ENCODE assay signal across 15 cellular contexts in genomic region chr1:244100691-244101453, GRCh38. TPM values are rescaled to one million over a fixed set of nuclear protein-coding genes. Genes with fewer than 3 reads are reported as not detected.
DNase-seq lines count a peak whose midpoint lies in the region; ATAC-seq and TF ChIP-seq lines count a peak whose summit lies in the region.
"Had no signal": no experiment of that assay in that cellular context is flagged by ENCODE, and none has a peak within 500 bp of the region (broad histone marks: within the 10 kb centered on the region; RNA-seq: fewer than 3 reads in every experiment).

No MANE protein-coding gene starts in this region.

- peak; percentile 32 for DNase-seq in AG04450 (ENCODE audit: low read depth, low spot score)
- no peak for DNase-seq in GM23338 (ENCODE audit: low spot score)
- DNase-seq in activated naive CD8-positive, alpha-beta T cell treated with anti-CD3 and anti-CD28 coated beads, Interleukin-2, amount 10 ng/mL, durations not matched to agents 7 days and 5 days = no peak
- DNase-seq in lung microvascular endothelial cell (ENCODE audit: low read depth in 2 of 2) = peak; percentile 11 to 75
- DNase-seq in GM19240 (ENCODE audit: insufficient read length, low spot score) = no peak
- no peak for DNase-seq in NOMO-1 treated with dmso at 0.1 percent for 144 hours (lab: John Stamatoyannopoulos, UW; ENCODE audit: unreplicated experiment)
- DNase-seq: foreskin melanocyte; MM.1S; NCI-H510A; SIG-M5; stimulated activated CD4-positive, alpha-beta T cell treated with anti-CD3 and anti-CD28 coated beads, Interleukin-15, amount 100 ng/mL, for 24 hours had no signal

- H3K27ac Mint-ChIP-seq in GM23338 = no peak overlapping the region
- peak overlapping the region; percentile 48 for H3K27ac Mint-ChIP-seq in activated naive CD8-positive, alpha-beta T cell treated with anti-CD3 and anti-CD28 coated beads, Interleukin-2, amount 10 ng/mL, durations not matched to agents 7 days and 5 days

- H3K9me3 ChIP-seq in AG04450 (ENCODE audit: control insufficient read depth, insufficient read depth, low read length) = peaks cover 5% of the 10 kb centered on the region; the same call in 1 of the 2 replicates
- H3K9me3 ChIP-seq: neutrophil had no signal

- H3K36me3 ChIP-seq in GM23338 (ENCODE audit: insufficient read depth) = no peaks in the 10 kb centered on the region
- H3K36me3 ChIP-seq: neutrophil had no signal

- H3K9me2 ChIP-seq in GM23338 (ENCODE audit: insufficient read depth) = no peaks in the 10 kb centered on the region

- H3K4me2 ChIP-seq in GM23338 = no peak overlapping the region

- no peaks in the 10 kb centered on the region for H3K9me3 Mint-ChIP-seq in GM23338
- H3K9me3 Mint-ChIP-seq in activated naive CD8-positive, alpha-beta T cell treated with anti-CD3 and anti-CD28 coated beads, Interleukin-2, amount 10 ng/mL, durations not matched to agents 7 days and 5 days = no peaks in the 10 kb centered on the region
- H3K9me3 Mint-ChIP-seq: central memory CD8-positive, alpha-beta T cell had no signal

- TF ChIP-seq CTCF in AG04450 (IDR thresholded peaks at IDR 0.05; ENCODE audit: low read depth, low read length) (no peak), GM23338 (conservative IDR thresholded peaks at IDR 0.05; ENCODE audit: low read depth in 2 of 2) (no peak)

- no peaks in the 10 kb centered on the region; the same call in 1 of the 2 replicates for H4K20me1 ChIP-seq in GM23338 (replicated peaks; ENCODE audit: insufficient read depth)

- CTCF ChIA-PET in AG04450 (lab: Charles Lee) = interaction anchor here (0.6 kb wide), 1 partner anchor 28 kb away, joined by 3 read pairs; no protein-coding TSS in a partner anchor

- H3K36me3 Mint-ChIP-seq in GM23338 (ENCODE audit: low read depth) = no peaks in the 10 kb centered on the region
- no peaks in the 10 kb centered on the region for H3K36me3 Mint-ChIP-seq in activated naive CD8-positive, alpha-beta T cell treated with anti-CD3 and anti-CD28 coated beads, Interleukin-2, amount 10 ng/mL, durations not matched to agents 7 days and 5 days

- H2AFZ ChIP-seq in GM23338 = no peak overlapping the region; the same call in 1 of the 2 replicates

- no peaks in the 10 kb centered on the region; the same call in 1 of the 2 replicates for H3K4me1 ChIP-seq in GM23338 (ENCODE audit: insufficient read depth)

- H3K4me3 Mint-ChIP-seq in GM23338 = no peak overlapping the region
- peak overlapping the region; percentile 2 for H3K4me3 Mint-ChIP-seq in activated naive CD8-positive, alpha-beta T cell treated with anti-CD3 and anti-CD28 coated beads, Interleukin-2, amount 10 ng/mL, durations not matched to agents 7 days and 5 days
- H3K4me3 Mint-ChIP-seq: central memory CD8-positive, alpha-beta T cell had no signal

- H3F3A ChIP-seq in GM23338 (replicated peaks; ENCODE audit: low read depth) = no peaks in the 10 kb centered on the region

- H3K27ac ChIP-seq in AG04450 (ENCODE audit: low read depth, low read length) = peak overlapping the region; percentile 33
- no peak overlapping the region for H3K27ac ChIP-seq in GM23338 (ENCODE audit: low read depth)
- H3K27ac ChIP-seq: neutrophil had no signal

- POLR2A ChIA-PET in AG04450 (lab: Yijun Ruan, JAX) = no interaction called here
- POLR2A ChIA-PET in activated naive CD8-positive, alpha-beta T cell treated with anti-CD3 and anti-CD28 coated beads, Interleukin-2, amount 10 ng/mL, durations not matched to agents 7 days and 5 days (lab: Charles Lee) = no interaction called here

- peak overlapping the region; percentile 24 for H3K4me3 ChIP-seq in AG04450 (ENCODE audit: low read depth, low read length)
- no peak overlapping the region for H3K4me3 ChIP-seq in GM23338

- peaks cover 10% of the 10 kb centered on the region for H3K4me1 Mint-ChIP-seq in GM23338
- peaks cover 8% of the 10 kb centered on the region for H3K4me1 Mint-ChIP-seq in activated naive CD8-positive, alpha-beta T cell treated with anti-CD3 and anti-CD28 coated beads, Interleukin-2, amount 10 ng/mL, durations not matched to agents 7 days and 5 days

- H3K27me3 Mint-ChIP-seq in GM23338 (ENCODE audit: insufficient read depth, low read depth, poor library complexity) = peaks cover 2% of the 10 kb centered on the region
- peaks cover 6% of the 10 kb centered on the region for H3K27me3 Mint-ChIP-seq in activated naive CD8-positive, alpha-beta T cell treated with anti-CD3 and anti-CD28 coated beads, Interleukin-2, amount 10 ng/mL, durations not matched to agents 7 days and 5 days

- no peaks in the 10 kb centered on the region for H3K79me2 ChIP-seq in GM23338 (replicated peaks; ENCODE audit: insufficient read depth)

- H3K27me3 ChIP-seq in AG04450 (ENCODE audit: control insufficient read depth, insufficient read depth, low read length) (no peaks in the 10 kb centered on the region), GM23338 (ENCODE audit: insufficient read depth) (no peaks in the 10 kb centered on the region)

- ATAC-seq in GM23338 (peak; percentile 43; the same call in 2 of the 3 replicates), esophagus mucosa (no peak), GM21447 (IDR thresholded peaks at IDR 0.05; ENCODE audit: unreplicated experiment) (no peak)
- no peak for ATAC-seq in activated naive CD8-positive, alpha-beta T cell treated with anti-CD3 and anti-CD28 coated beads, Interleukin-2, amount 10 ng/mL, durations not matched to agents 7 days and 5 days (ENCODE audit: low read depth)

TF ChIP-seq in GM23338, 12 proteins besides CTCF, POLR2A, EP300 and RAD21 (continues in another document):
- TF ChIP-seq EZH2 (IDR thresholded peaks at IDR 0.05; ENCODE audit: low read depth, unreplicated experiment) (no peak), JUNB (IDR thresholded peaks at IDR 0.05; ENCODE audit: unreplicated experiment) (no peak), CREB1 (CRISPR knock-in tag; IDR thresholded peaks at IDR 0.05; ENCODE audit: low read depth) (no peak), ETS1 (IDR thresholded peaks at IDR 0.05) (no peak)
- TF ChIP-seq, protein P1, sequence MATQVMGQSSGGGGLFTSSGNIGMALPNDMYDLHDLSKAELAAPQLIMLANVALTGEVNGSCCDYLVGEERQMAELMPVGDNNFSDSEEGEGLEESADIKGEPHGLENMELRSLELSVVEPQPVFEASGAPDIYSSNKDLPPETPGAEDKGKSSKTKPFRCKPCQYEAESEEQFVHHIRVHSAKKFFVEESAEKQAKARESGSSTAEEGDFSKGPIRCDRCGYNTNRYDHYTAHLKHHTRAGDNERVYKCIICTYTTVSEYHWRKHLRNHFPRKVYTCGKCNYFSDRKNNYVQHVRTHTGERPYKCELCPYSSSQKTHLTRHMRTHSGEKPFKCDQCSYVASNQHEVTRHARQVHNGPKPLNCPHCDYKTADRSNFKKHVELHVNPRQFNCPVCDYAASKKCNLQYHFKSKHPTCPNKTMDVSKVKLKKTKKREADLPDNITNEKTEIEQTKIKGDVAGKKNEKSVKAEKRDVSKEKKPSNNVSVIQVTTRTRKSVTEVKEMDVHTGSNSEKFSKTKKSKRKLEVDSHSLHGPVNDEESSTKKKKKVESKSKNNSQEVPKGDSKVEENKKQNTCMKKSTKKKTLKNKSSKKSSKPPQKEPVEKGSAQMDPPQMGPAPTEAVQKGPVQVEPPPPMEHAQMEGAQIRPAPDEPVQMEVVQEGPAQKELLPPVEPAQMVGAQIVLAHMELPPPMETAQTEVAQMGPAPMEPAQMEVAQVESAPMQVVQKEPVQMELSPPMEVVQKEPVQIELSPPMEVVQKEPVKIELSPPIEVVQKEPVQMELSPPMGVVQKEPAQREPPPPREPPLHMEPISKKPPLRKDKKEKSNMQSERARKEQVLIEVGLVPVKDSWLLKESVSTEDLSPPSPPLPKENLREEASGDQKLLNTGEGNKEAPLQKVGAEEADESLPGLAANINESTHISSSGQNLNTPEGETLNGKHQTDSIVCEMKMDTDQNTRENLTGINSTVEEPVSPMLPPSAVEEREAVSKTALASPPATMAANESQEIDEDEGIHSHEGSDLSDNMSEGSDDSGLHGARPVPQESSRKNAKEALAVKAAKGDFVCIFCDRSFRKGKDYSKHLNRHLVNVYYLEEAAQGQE (IDR thresholded peaks at IDR 0.05; ENCODE audit: unreplicated experiment) = no peak

RNA-seq across cellular contexts. Expression of gene ZBTB18, which starts 49.8 kb away (rescaled TPM):
- polyA plus RNA-seq in AG04450 (2011; rRNA removed) = 11.0 and 12.7 TPM in 2 replicates
- polyA minus RNA-seq in AG04450 (2011; rRNA and poly(A)+ RNA removed) = 15.1 and 16.2 TPM in 2 replicates
- total RNA-seq in GM23338 (2014; rRNA removed; shearing (Covaris generic)) = 12.2 and 16.5 TPM in 2 replicates
- 5.5 and 6.7 TPM in 2 replicates for polyA plus RNA-seq in GM23338 (2016; fragmentation: Nextera tagmentation; extraction: Ambion mirVana)
- total RNA-seq in activated naive CD8-positive, alpha-beta T cell treated with anti-CD3 and anti-CD28 coated beads, Interleukin-2, amount 10 ng/mL, durations not matched to agents 7 days and 5 days = 10 to 100 TPM; 24.7 to 26.5 TPM
- 11.8 and 13.9 TPM in 2 replicates for total RNA-seq in lung microvascular endothelial cell
- 3.1 TPM for total RNA-seq in esophagus mucosa

Comparison
In these comparisons a context has a peak if more than half of its experiments do, and no peak if none do; other contexts are left out.
1. DNase-seq: peak in AG04450 (single experiment) and lung microvascular endothelial cell (2 of 2); none in GM23338 (single experiment), activated naive CD8-positive, alpha-beta T cell treated with anti-CD3 and anti-CD28 coated beads, Interleukin-2, amount 10 ng/mL, durations not matched to agents 7 days and 5 days (single experiment), GM19240 (single experiment) and NOMO-1 treated with dmso at 0.1 percent for 144 hours (single experiment).